ENCODE assay signal across 14 cellular contexts in genomic region chr17:49566668-49567071, GRCh38. TPM values are rescaled to one million over a fixed set of nuclear protein-coding genes. Genes with fewer than 3 reads are reported as not detected.
DNase-seq lines count a peak whose midpoint lies in the region; ATAC-seq and TF ChIP-seq lines count a peak whose summit lies in the region.
"Had no signal": no experiment of that assay in that cellular context is flagged by ENCODE, and none has a peak within 500 bp of the region (broad histone marks: within the 10 kb centered on the region; RNA-seq: fewer than 3 reads in every experiment).

No MANE protein-coding gene starts in this region.

- H3K9me3 Mint-ChIP-seq in nephron: no peaks in the 10 kb centered on the region
- H3K9me3 Mint-ChIP-seq: activated naive CD8-positive, alpha-beta T cell treated with anti-CD3 and anti-CD28 coated beads for 36 hours; naive thymus-derived CD8-positive, alpha-beta T cell had no signal

- H3K27me3 ChIP-seq in PC-3 (ENCODE audit: low read length) (no peaks in the 10 kb centered on the region), tibial artery (no peaks in the 10 kb centered on the region)

- peaks cover 11% of the 10 kb centered on the region for H3K4me1 Mint-ChIP-seq in nephron

- no peaks in the 10 kb centered on the region for H3F3A ChIP-seq in PC-3 (ENCODE audit: low read length, unreplicated experiment)

- H3K9me2 ChIP-seq in PC-3 (replicated peaks; ENCODE audit: low read length): no peaks in the 10 kb centered on the region

- ATAC-seq in PC-3: no peak
- ATAC-seq in GM19351 (IDR thresholded peaks at IDR 0.05; ENCODE audit: unreplicated experiment): no peak
- ATAC-seq: naive thymus-derived CD8-positive, alpha-beta T cell had no signal

- H3K4me3 ChIP-seq in PC-3 (ENCODE audit: low read length) (no peak overlapping the region), coronary artery (no peak overlapping the region), tibial artery (peak overlapping the region in 1 of 2 donors; percentile 2)

- peak overlapping the region; percentile 4; the same call in 1 of the 2 replicates for H3K4me2 ChIP-seq in PC-3 (ENCODE audit: low read length)

- TF ChIP-seq CTCF in PC-3 (conservative IDR thresholded peaks at IDR 0.05; ENCODE audit: low read depth, low read length): no peak
- TF ChIP-seq CTCF in coronary artery (IDR thresholded peaks at IDR 0.05): no peak
- no peak for TF ChIP-seq CTCF in nephron (IDR thresholded peaks at IDR 0.05; ENCODE audit: unreplicated experiment in 3 of 3)
- no peak for TF ChIP-seq CTCF in tibial artery (IDR thresholded peaks at IDR 0.05)

- no peak overlapping the region for H3K27ac Mint-ChIP-seq in nephron
- H3K27ac Mint-ChIP-seq: activated naive CD8-positive, alpha-beta T cell treated with anti-CD3 and anti-CD28 coated beads for 36 hours had no signal

- no peaks in the 10 kb centered on the region for H4K20me1 ChIP-seq in PC-3 (ENCODE audit: low read length)

- H3K27ac ChIP-seq in PC-3 (ENCODE audit: low read length) (no peak overlapping the region), coronary artery (peak overlapping the region; percentile 82 to 88), tibial artery (peak overlapping the region; percentile 83 to 90)

- H3K36me3 ChIP-seq in PC-3 (ENCODE audit: low read depth, low read length) (no peaks in the 10 kb centered on the region), tibial artery (no peaks in the 10 kb centered on the region)

- BruUV-seq in PC-3 (replicated peaks; lab: Mats Ljungman, UMichigan): no TSS peak

- POLR2A ChIA-PET in PC-3 (lab: Charles Lee; ENCODE audit: unreplicated experiment): no interaction called here

- H3K4me1 ChIP-seq in PC-3 (ENCODE audit: insufficient read depth, low read length) (peaks cover 20% of the 10 kb centered on the region), tibial artery (peaks cover 0 to 47% (median 27%) of the 10 kb centered on the region in 4 donors)

- no peak overlapping the region for H2AFZ ChIP-seq in PC-3 (ENCODE audit: low read length)

- CTCF ChIA-PET in PC-3 (lab: Charles Lee): no interaction called here

- intact Hi-C loops in PC-3 (cut with micrococcal nuclease): loop anchor here (5.0 kb wide), 2 partner anchors 291 to 431 kb away; partner anchors contain the start of gene DLX3
- intact Hi-C loops in tibial artery (cut with DNase I; ENCODE audit: low total_unique reads): loop anchor here (5.0 to 10.0 kb wide), 2 partner anchors 286 to 428 kb away; partner anchors contain the start of gene DLX3

- no peak overlapping the region for H3K9ac ChIP-seq in PC-3 (ENCODE audit: low read length)

- peaks cover 47% of the 10 kb centered on the region for H3K27me3 Mint-ChIP-seq in nephron (ENCODE audit: low read depth)

- no peaks in the 10 kb centered on the region for H3K36me3 Mint-ChIP-seq in nephron (ENCODE audit: low read depth)
- H3K36me3 Mint-ChIP-seq: activated naive CD8-positive, alpha-beta T cell treated with anti-CD3 and anti-CD28 coated beads for 36 hours; naive thymus-derived CD8-positive, alpha-beta T cell had no signal

- peak overlapping the region in 2 of 3 experiments; percentile 30 to 41 for H3K4me3 Mint-ChIP-seq in nephron
- H3K4me3 Mint-ChIP-seq: activated naive CD8-positive, alpha-beta T cell treated with anti-CD3 and anti-CD28 coated beads for 36 hours had no signal

- H3K9me3 ChIP-seq in PC-3 (ENCODE audit: low read length) (no peaks in the 10 kb centered on the region), tibial artery (no peaks in the 10 kb centered on the region)

- no peaks in the 10 kb centered on the region for H3K79me2 ChIP-seq in PC-3 (ENCODE audit: low read length)

- DNase-seq in PC-3 (no peak), coronary artery (ENCODE audit: low spot score) (peak; percentile 74), tibial artery (no peak), DMS153 (lab: John Stamatoyannopoulos, UW) (no peak), pons (ENCODE audit: low spot score) (no peak), 8988T (no peak)
- DNase-seq: activated CD4-positive, alpha-beta T cell treated with anti-CD3 and anti-CD28 coated beads for 48 hours; HCEC 1CT; stimulated activated naive CD4-positive, alpha-beta T cell; T-helper 9 cell had no signal

RNA-seq across cellular contexts. Expression of gene NXPH3, which starts 9.0 kb away (rescaled TPM):
- total RNA-seq in PC-3 (2014; rRNA removed): 0.26 and 1.2 TPM in 2 replicates
- total RNA-seq: naive thymus-derived CD8-positive, alpha-beta T cell had no signal
